Comparison of ENCODE assay signal across 1 cellular context in genomic region chr1:224266105-224266935, GRCh38.
TF ChIP-seq lines count a peak whose summit lies in the region.

No MANE protein-coding gene starts in this region.

TF ChIP-seq in GM23338, 12 proteins besides CTCF, POLR2A, EP300 and RAD21:
- no peak for TF ChIP-seq ZNF462 (CRISPR knock-in tag; IDR thresholded peaks at IDR 0.05)
